In genomic region chr11:95924414-95924760, GRCh38 we compare ENCODE assay signal across 8 cellular contexts. TPM values are rescaled to one million over a fixed set of nuclear protein-coding genes. Genes with fewer than 3 reads are reported as not detected.
DNase-seq lines count a peak whose midpoint lies in the region; ATAC-seq and TF ChIP-seq lines count a peak whose summit lies in the region.

No MANE protein-coding gene starts in this region.

- peaks cover 3% of the 10 kb centered on the region for H3K36me3 Mint-ChIP-seq in activated T-helper 2 cell treated with anti-CD3 and anti-CD28 coated beads, Interferon-gamma antibody, Interleukin-2, Interleukin-4, amounts not matched to agents 10 μg/mL and 5 μg/mL and 100 μg/mL, durations not matched to agents 14 hours and 24 hours and 36 hours (ENCODE audit: low read depth)

- intact Hi-C loops in activated T-helper 2 cell treated with anti-CD3 and anti-CD28 coated beads, Interferon-gamma antibody, Interleukin-2, Interleukin-4, amounts not matched to agents 10 μg/mL and 5 μg/mL and 100 μg/mL, durations not matched to agents 14 hours and 24 hours and 36 hours (cut with micrococcal nuclease), result loop anchor here (1.0 to 10.0 kb wide), 4 partner anchors 88 to 466 kb away; partner anchors contain the start of genes CEP57 and JRKL

- peak overlapping the region; percentile 93 for H3K4me2 ChIP-seq in skeletal muscle satellite cell (ENCODE audit: low read length)

- ATAC-seq in HG03280 (IDR thresholded peaks at IDR 0.05; ENCODE audit: unreplicated experiment) (peak; percentile 4), GM18861 (IDR thresholded peaks at IDR 0.05; ENCODE audit: unreplicated experiment) (no peak)

- peak overlapping the region; percentile 99 for H3K27ac Mint-ChIP-seq in activated T-helper 2 cell treated with anti-CD3 and anti-CD28 coated beads, Interferon-gamma antibody, Interleukin-2, Interleukin-4, amounts not matched to agents 10 μg/mL and 5 μg/mL and 100 μg/mL, durations not matched to agents 14 hours and 24 hours and 36 hours

- H3K36me3 ChIP-seq in GM06990 (ENCODE audit: control insufficient read depth, insufficient read depth, low read length), result no peaks in the 10 kb centered on the region
- H3K36me3 ChIP-seq in right atrium auricular region, result no peaks in the 10 kb centered on the region
- no peaks in the 10 kb centered on the region for H3K36me3 ChIP-seq in skeletal muscle satellite cell (ENCODE audit: insufficient read depth, low read length)

- H3K4me1 ChIP-seq in right atrium auricular region (peaks cover 0 to 16% of the 10 kb centered on the region in 2 donors), skeletal muscle satellite cell (ENCODE audit: control insufficient read depth, insufficient read depth, low read length) (peaks cover 24% of the 10 kb centered on the region)

- H3K4me3 ChIP-seq in GM06990 (replicated peaks; ENCODE audit: low read depth, low read length) (peak overlapping the region; percentile 99), right atrium auricular region (peak overlapping the region; percentile 80 to 82), skeletal muscle satellite cell (ENCODE audit: low read length) (peak overlapping the region; percentile 93)

- peak overlapping the region; percentile 95 to 96 for H3K27ac ChIP-seq in right atrium auricular region

- no peak for TF ChIP-seq CTCF in GM06990 (IDR thresholded peaks at IDR 0.05; ENCODE audit: insufficient read depth, low read length, poor library complexity, severe bottlenecking)
- no peak for TF ChIP-seq CTCF in right atrium auricular region (IDR thresholded peaks at IDR 0.05)

- peak overlapping the region; percentile 98 for H3K9ac ChIP-seq in skeletal muscle satellite cell (ENCODE audit: low read depth, low read length)

- DNase-seq in GM06990 (ENCODE audit: extremely low read depth, insufficient read length), result peak; percentile 3
- no peak for DNase-seq in activated T-helper 2 cell treated with anti-CD3 and anti-CD28 coated beads, Interferon-gamma antibody, Interleukin-2, Interleukin-4, amounts not matched to agents 10 μg/mL and 5 μg/mL and 100 μg/mL, durations not matched to agents 14 hours and 24 hours and 36 hours (ENCODE audit: low spot score)
- DNase-seq in right atrium auricular region (ENCODE audit: low spot score), result no peak
- no peak for DNase-seq in NCI-H524 treated with DMSO at 0.1 percent for 48 hours (lab: John Stamatoyannopoulos, UW)
- no peak for DNase-seq in inferior parietal cortex (ENCODE audit: extremely low spot score)

- H3K4me1 Mint-ChIP-seq in activated T-helper 2 cell treated with anti-CD3 and anti-CD28 coated beads, Interferon-gamma antibody, Interleukin-2, Interleukin-4, amounts not matched to agents 10 μg/mL and 5 μg/mL and 100 μg/mL, durations not matched to agents 14 hours and 24 hours and 36 hours (ENCODE audit: low read depth), result peaks cover 23% of the 10 kb centered on the region

- no peaks in the 10 kb centered on the region for H3K9me3 Mint-ChIP-seq in activated T-helper 2 cell treated with anti-CD3 and anti-CD28 coated beads, Interferon-gamma antibody, Interleukin-2, Interleukin-4, amounts not matched to agents 10 μg/mL and 5 μg/mL and 100 μg/mL, durations not matched to agents 14 hours and 24 hours and 36 hours

- H3K27me3 Mint-ChIP-seq in activated T-helper 2 cell treated with anti-CD3 and anti-CD28 coated beads, Interferon-gamma antibody, Interleukin-2, Interleukin-4, amounts not matched to agents 10 μg/mL and 5 μg/mL and 100 μg/mL, durations not matched to agents 14 hours and 24 hours and 36 hours (ENCODE audit: low read depth), result peaks cover 6% of the 10 kb centered on the region

- no peaks in the 10 kb centered on the region for H3K9me3 ChIP-seq in right atrium auricular region
- no peaks in the 10 kb centered on the region for H3K9me3 ChIP-seq in skeletal muscle satellite cell (replicated peaks; ENCODE audit: low read length)

- H3K4me3 Mint-ChIP-seq in activated T-helper 2 cell treated with anti-CD3 and anti-CD28 coated beads, Interferon-gamma antibody, Interleukin-2, Interleukin-4, amounts not matched to agents 10 μg/mL and 5 μg/mL and 100 μg/mL, durations not matched to agents 14 hours and 24 hours and 36 hours (ENCODE audit: low read depth), result peak overlapping the region; percentile 100

- H3K27me3 ChIP-seq in GM06990 (replicated peaks; ENCODE audit: control insufficient read depth, insufficient read depth, low read length), result no peaks in the 10 kb centered on the region
- H3K27me3 ChIP-seq in right atrium auricular region, result no peaks in the 10 kb centered on the region
- H3K27me3 ChIP-seq in skeletal muscle satellite cell (ENCODE audit: control insufficient read depth, insufficient read depth, low read length), result no peaks in the 10 kb centered on the region

RNA-seq across cellular contexts. Expression of gene MTMR2, which starts 0.5 kb away (rescaled TPM):
- total RNA-seq in activated T-helper 2 cell treated with anti-CD3 and anti-CD28 coated beads, Interferon-gamma antibody, Interleukin-2, Interleukin-4, amounts not matched to agents 10 μg/mL and 5 μg/mL and 100 μg/mL, durations not matched to agents 14 hours and 24 hours and 36 hours, result 41.7 and 45.4 TPM in 2 replicates
- 10 to 100 TPM; 14.9 to 15.3 TPM for total RNA-seq in right atrium auricular region
- 24.0 and 30.2 TPM in 2 replicates for total RNA-seq in skeletal muscle satellite cell (2012; rRNA removed)
